Comparison of ENCODE assay signal across 9 cellular contexts in genomic region chr5:54440456-54440893, GRCh38. TPM values are rescaled to one million over a fixed set of nuclear protein-coding genes. Genes with fewer than 3 reads are reported as not detected.
DNase-seq lines count a peak whose midpoint lies in the region; ATAC-seq and TF ChIP-seq lines count a peak whose summit lies in the region.
"Had no signal": no experiment of that assay in that cellular context is flagged by ENCODE, and none has a peak within 500 bp of the region (broad histone marks: within the 10 kb centered on the region; RNA-seq: fewer than 3 reads in every experiment).

No MANE protein-coding gene starts in this region.

- no peaks in the 10 kb centered on the region for H3K4me1 ChIP-seq in stomach

- no peaks in the 10 kb centered on the region for H3K9me3 ChIP-seq in MG63
- H3K9me3 ChIP-seq in stomach = no peaks in the 10 kb centered on the region

- TF ChIP-seq POLR2A in stomach (IDR thresholded peaks at IDR 0.05) = no peak

- no peaks in the 10 kb centered on the region for H3K9me3 Mint-ChIP-seq in activated naive CD8-positive, alpha-beta T cell treated with anti-CD3 and anti-CD28 coated beads for 36 hours

- H3K27me3 ChIP-seq in GM06990 (replicated peaks; ENCODE audit: control insufficient read depth, insufficient read depth, low read length) (no peaks in the 10 kb centered on the region), MG63 (no peaks in the 10 kb centered on the region; the same call in 1 of the 2 replicates), stomach (no peaks in the 10 kb centered on the region)

- no peaks in the 10 kb centered on the region for H3K36me3 ChIP-seq in GM06990 (ENCODE audit: control insufficient read depth, insufficient read depth, low read length)
- no peaks in the 10 kb centered on the region for H3K36me3 ChIP-seq in MG63
- H3K36me3 ChIP-seq in stomach = no peaks in the 10 kb centered on the region

- peak overlapping the region; percentile 86 for H3K27ac Mint-ChIP-seq in activated naive CD8-positive, alpha-beta T cell treated with anti-CD3 and anti-CD28 coated beads for 36 hours

- H3K36me3 Mint-ChIP-seq in activated naive CD8-positive, alpha-beta T cell treated with anti-CD3 and anti-CD28 coated beads for 36 hours = no peaks in the 10 kb centered on the region

- peak; percentile 89 for ATAC-seq in HG03378 (IDR thresholded peaks at IDR 0.05; ENCODE audit: unreplicated experiment)

- intact Hi-C loops in stomach (cut with DNase I; ENCODE audit: low total_unique reads) = no loop called here

- DNase-seq in GM06990 (ENCODE audit: extremely low read depth, insufficient read length) (peak; percentile 34), GM20000 (ENCODE audit: low spot score) (peak; percentile 48), MG63 (no peak), stomach (no peak), NCI-H524 (lab: John Stamatoyannopoulos, UW) (no peak), HCEC 1CT (no peak)
- no peak for DNase-seq in activated naive CD8-positive, alpha-beta T cell treated with anti-CD3 and anti-CD28 coated beads for 36 hours

- TF ChIP-seq CTCF in GM06990 (IDR thresholded peaks at IDR 0.05; ENCODE audit: insufficient read depth, low read length, poor library complexity, severe bottlenecking) (no peak), GM20000 (IDR thresholded peaks at IDR 0.05; ENCODE audit: extremely low read depth, missing control alignments) (no peak), stomach (IDR thresholded peaks at IDR 0.05) (no peak)

- WGBS in stomach, 5 donors = 69 to 82% (median 75%) methylated on average over 6 of the region's 6 CpGs

- peak overlapping the region; percentile 47 for H3K4me3 Mint-ChIP-seq in activated naive CD8-positive, alpha-beta T cell treated with anti-CD3 and anti-CD28 coated beads for 36 hours

- H3K4me3 ChIP-seq in GM06990 (replicated peaks; ENCODE audit: low read depth, low read length) (no peak overlapping the region), MG63 (no peak overlapping the region), stomach (no peak overlapping the region)

- TF ChIP-seq EP300 in stomach (IDR thresholded peaks at IDR 0.05) = no peak

- no peaks in the 10 kb centered on the region for H3K27me3 Mint-ChIP-seq in activated naive CD8-positive, alpha-beta T cell treated with anti-CD3 and anti-CD28 coated beads for 36 hours

- no peak overlapping the region for H3K27ac ChIP-seq in stomach

- H3K4me1 Mint-ChIP-seq in activated naive CD8-positive, alpha-beta T cell treated with anti-CD3 and anti-CD28 coated beads for 36 hours = peaks cover 17% of the 10 kb centered on the region

RNA-seq across cellular contexts. Expression of gene HSPB3, which starts 15.0 kb away (rescaled TPM):
- total RNA-seq in activated naive CD8-positive, alpha-beta T cell treated with anti-CD3 and anti-CD28 coated beads for 36 hours = not detected
- 2.3 and 6.5 TPM in 2 replicates for total RNA-seq in MG63 (2014; rRNA removed; shearing (Covaris generic); ENCODE audit: low replicate concordance)
- 1 to 10 TPM in 1 of 5 donors, not detected in 4; 9.4 TPM for total RNA-seq in stomach
- polyA plus RNA-seq in stomach = 1 to 10 TPM in 1 of 3 donors, not detected in 2; 1.2 TPM
- total RNA-seq: SK-MEL-5 had no signal

Comparison
In these comparisons a context has a peak if more than half of its experiments do, and no peak if none do; other contexts are left out.
1. DNase-seq: peak in GM06990 (single experiment) and GM20000 (single experiment); none in activated naive CD8-positive, alpha-beta T cell treated with anti-CD3 and anti-CD28 coated beads for 36 hours (single experiment), MG63 (single experiment), stomach (single experiment), NCI-H524 (0 of 2) and HCEC 1CT (single experiment).